ENCODE assay signal across 8 cellular contexts in genomic region chr7:122887198-122887597, GRCh38. TPM values are rescaled to one million over a fixed set of nuclear protein-coding genes. Genes with fewer than 3 reads are reported as not detected.
DNase-seq lines count a peak whose midpoint lies in the region; ATAC-seq, FAIRE-seq and TF ChIP-seq lines count a peak whose summit lies in the region.

No MANE protein-coding gene starts in this region.

- no peak for FAIRE-seq in A549 (lab: Jason Lieb, UNC)

- H3K4me3 ChIP-seq in A549 (peak overlapping the region; percentile 64), spleen (peak overlapping the region; percentile 51 to 71 (median 62))

- no peak for TF ChIP-seq EP300 in A549 (IDR thresholded peaks at IDR 0.05)

- TF ChIP-seq POLR2A in A549 (IDR thresholded peaks at IDR 0.05; ENCODE audit: low read length) (no peak), spleen (IDR thresholded peaks at IDR 0.05) (no peak)

- no peak for TF ChIP-seq RAD21 in A549 (conservative IDR thresholded peaks at IDR 0.05 in 1 of 2, IDR thresholded peaks at IDR 0.05 in 1 of 2)

- peaks cover 0 to 63% (median 14%) of the 10 kb centered on the region in 7 donors for H3K27me3 ChIP-seq in spleen (replicated peaks in 1 of 7)

- intact Hi-C loops in spleen (cut with DNase I; ENCODE audit: low total_unique reads): no loop called here

- CTCF ChIA-PET in A549 (lab: Yijun Ruan, JAX): no interaction called here

- ATAC-seq in A549 (peak; percentile 72 to 74), GM19351 (IDR thresholded peaks at IDR 0.05; ENCODE audit: unreplicated experiment) (peak; percentile 23)

- no peak overlapping the region for H3K27ac ChIP-seq in A549
- H3K27ac ChIP-seq in spleen: peak overlapping the region in 6 of 8 donors; percentile 80 to 93 (median 90)

- peak overlapping the region; percentile 98 for H3K4me2 ChIP-seq in A549

- no peaks in the 10 kb centered on the region for H3K36me3 ChIP-seq in spleen

- H3K9me3 ChIP-seq in A549: no peaks in the 10 kb centered on the region
- H3K9me3 ChIP-seq in spleen: no peaks in the 10 kb centered on the region

- TF ChIP-seq CTCF in A549 (IDR thresholded peaks at IDR 0.05): no peak
- TF ChIP-seq CTCF in spleen (IDR thresholded peaks at IDR 0.05 in 8 of 11, conservative IDR thresholded peaks at IDR 0.05 in 3 of 11): peak in 2 of 11 experiments; percentile 13 to 15

- H3K4me1 ChIP-seq in A549: peaks cover 7% of the 10 kb centered on the region; the same call in 1 of the 3 replicates
- H3K4me1 ChIP-seq in spleen: peaks cover 0 to 44% (median 9%) of the 10 kb centered on the region in 6 donors

- WGBS in A549 (ENCODE audit: missing lambda C conversion rate): 7% methylated on average over 9 of the region's 12 CpGs
- WGBS in spleen, 5 donors: 1 to 10% (median 3%) methylated on average over 12 of the region's 12 CpGs

- DNase-seq in A549 (ENCODE audit: low read depth in 1 of 2, low spot score in 1 of 2): peak; percentile 10 to 54
- peak; percentile 80 for DNase-seq in OCI-M1 (lab: John Stamatoyannopoulos, UW)
- DNase-seq in dedifferentiated amniotic fluid mesenchymal stem cell (ENCODE audit: extremely low spot score): peak; percentile 65
- DNase-seq in kidney tubule cell (ENCODE audit: low spot score): peak; percentile 80
- peak; percentile 76 for DNase-seq in spleen
- no peak for DNase-seq in NCI-H2029 treated with DMSO at 0.1 percent for 48 hours (lab: John Stamatoyannopoulos, UW)
- no peak for DNase-seq in NOMO-1 treated with dmso at 0.1 percent for 144 hours (lab: John Stamatoyannopoulos, UW; ENCODE audit: unreplicated experiment)

- POLR2A ChIA-PET in A549 (lab: Yijun Ruan, JAX): no interaction called here

TF ChIP-seq in A549, 52 proteins besides CTCF, POLR2A, EP300 and RAD21:
- TF ChIP-seq NFE2L2 (conservative IDR thresholded peaks at IDR 0.05; ENCODE audit: low read length) (no peak), ZNF302 (CRISPR knock-in tag; IDR thresholded peaks at IDR 0.05) (no peak), NR3C1 (IDR thresholded peaks at IDR 0.05) (no peak), RNF2 (IDR thresholded peaks at IDR 0.05; ENCODE audit: borderline replicate concordance, low read depth) (no peak)

RNA-seq across cellular contexts. Expression of gene CADPS2, which starts 0.9 kb away (rescaled TPM):
- 0.10 and 0.13 TPM in 2 replicates for polyA plus RNA-seq in A549 (2011; rRNA removed)
- 0.01 TPM in 2 replicates for polyA plus RNA-seq in A549 (2012; cell fraction: cytosol; rRNA removed)
- polyA plus RNA-seq in A549 (2012; cell fraction: nucleus; rRNA removed): 0.01 TPM in 1 of 2 replicates, not detected in the other
- polyA plus RNA-seq in A549 (2017; fragmentation: RNase III; extraction: RNeasy Plus Mini Kit Qiagen cat#74134 plus additional on column Dnase treatment): 0.04 to 0.07 TPM (median 0.05 TPM) in 3 replicates
- polyA minus RNA-seq in A549 (2011; rRNA and poly(A)+ RNA removed): 0.08 and 0.10 TPM in 2 replicates
- 10 to 100 TPM in 6 of 7 donors, 1 to 10 TPM in 1; 8.9 to 19.3 (median 15.5) TPM for total RNA-seq in spleen
- 1 to 10 TPM; 2.4 to 5.1 (median 2.6) TPM for polyA plus RNA-seq in spleen

Comparison
In these comparisons a context has a peak if more than half of its experiments do, and no peak if none do; other contexts are left out.
1. DNase-seq: peak in A549 (2 of 2), OCI-M1 (single experiment), dedifferentiated amniotic fluid mesenchymal stem cell (single experiment), kidney tubule cell (single experiment) and spleen (single experiment); none in NCI-H2029 treated with DMSO at 0.1 percent for 48 hours (single experiment) and NOMO-1 treated with dmso at 0.1 percent for 144 hours (single experiment).
2. H3K27ac ChIP-seq: peak in spleen (6 of 8); none in A549 (0 of 2).